24 cellular contexts compared by ENCODE assay signal in the genomic region with DNA sequence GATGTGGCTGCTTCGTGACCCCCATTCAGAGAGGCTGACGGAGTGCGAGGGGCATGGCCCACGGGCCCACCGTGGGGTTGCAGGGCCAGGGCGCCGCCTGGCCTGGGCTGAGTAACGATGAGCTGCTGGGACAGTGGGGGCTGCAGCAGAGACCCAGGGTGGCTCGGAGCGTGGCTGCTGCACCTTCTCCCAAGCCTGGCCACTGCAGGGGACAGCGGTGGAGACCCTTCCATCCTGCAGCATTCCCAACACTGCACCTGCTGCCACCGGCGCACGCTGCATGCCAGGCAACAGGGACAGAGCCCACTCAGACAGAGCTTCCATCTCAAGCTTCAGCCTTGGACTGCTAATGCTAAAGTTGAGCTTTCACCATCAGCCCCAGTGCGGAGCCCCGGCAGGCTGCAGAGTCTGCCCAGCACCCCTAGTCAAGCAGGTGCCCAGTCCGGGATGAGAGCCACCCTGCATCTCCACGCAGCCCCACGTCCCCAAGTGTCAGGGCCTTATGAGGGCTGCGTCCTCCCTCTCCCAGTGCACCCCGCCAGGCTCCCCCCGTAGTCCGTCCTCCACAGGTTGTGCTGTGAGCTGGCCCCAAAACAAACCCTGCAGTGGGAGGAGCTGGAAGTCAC.
"Had no signal": no experiment of that assay in that cellular context is flagged by ENCODE, and none has a peak within 500 bp of the region (broad histone marks: within the 10 kb centered on the region; RNA-seq: fewer than 3 reads in every experiment).

No MANE protein-coding gene starts in this region.

- H3K4me3 ChIP-seq: body of pancreas, cardiac muscle cell, lung, ovary, prostate gland, testis had no signal

- H3K4me1 ChIP-seq: foreskin keratinocyte had no signal

- H3K27me3 Mint-ChIP-seq: dendritic cell treated with granulocyte-macrophage colony-stimulating factor and Interleukin-4, amounts not matched to agents 40 ng/mL and 50 ng/mL, for 4 days had no signal

- H3K27ac ChIP-seq: body of pancreas, cardiac muscle cell, foreskin keratinocyte, ovary, prostate gland, testis had no signal

- H3K9me3 Mint-ChIP-seq: activated B cell treated with CpG ODN at 0.5 μM for 24 hours; activated T-cell treated with anti-CD3 and anti-CD28 coated beads, Interleukin-2, amount 50 U/mL, for 4 hours; activated T-helper 2 cell treated with anti-CD3 and anti-CD28 coated beads, Interferon-gamma antibody, Interleukin-2, Interleukin-4, amounts not matched to agents 10 μg/mL and 5 μg/mL and 100 μg/mL, durations not matched to agents 14 hours and 24 hours and 36 hours; dendritic cell treated with granulocyte-macrophage colony-stimulating factor and Interleukin-4, amounts not matched to agents 40 ng/mL and 50 ng/mL, for 4 days; mesothelial cell of epicardium had no signal

- H3K36me3 Mint-ChIP-seq: activated naive CD4-positive, alpha-beta T cell treated with anti-CD3 and anti-CD28 coated beads, Interleukin-2, amount 10 ng/mL, durations not matched to agents 7 days and 5 days; mesothelial cell of epicardium; naive thymus-derived CD8-positive, alpha-beta T cell had no signal

- DNase-seq: activated B cell treated with CpG ODN at 0.5 μM for 24 hours; activated CD4-positive, alpha-beta T cell treated with anti-CD3 and anti-CD28 coated beads for 36 hours; activated CD4-positive, alpha-beta T cell treated with anti-CD3 and anti-CD28 coated beads, Interleukin-2, amount 50 U/mL, for 4 hours; activated CD8-positive, alpha-beta memory T cell treated with anti-CD3 and anti-CD28 coated beads, Interleukin-2, amount 50 U/mL, for 48 hours; activated naive CD4-positive, alpha-beta T cell treated with anti-CD3 and anti-CD28 coated beads, Interleukin-2, amount 10 ng/mL, durations not matched to agents 7 days and 5 days; activated T-cell treated with anti-CD3 and anti-CD28 coated beads, Interleukin-2, amount 50 U/mL, for 4 hours; anterior cingulate cortex; body of pancreas; effector CD8-positive, alpha-beta T cell; foreskin keratinocyte; naive thymus-derived CD8-positive, alpha-beta T cell; stimulated activated CD4-positive, alpha-beta T cell treated with anti-CD3 and anti-CD28 coated beads, Interleukin-4, amount 100 ng/mL, for 24 hours; SW 1271; T-helper 17 cell; testis; trophoblast cell had no signal

- H3K27me3 ChIP-seq: body of pancreas, cardiac muscle cell, foreskin keratinocyte, ovary, testis had no signal

- H3K27ac Mint-ChIP-seq: activated B cell treated with CpG ODN at 0.5 μM for 24 hours; activated CD4-positive, alpha-beta T cell treated with anti-CD3 and anti-CD28 coated beads for 36 hours; activated naive CD4-positive, alpha-beta T cell treated with anti-CD3 and anti-CD28 coated beads, Interleukin-2, amount 10 ng/mL, durations not matched to agents 7 days and 5 days; activated T-helper 2 cell treated with anti-CD3 and anti-CD28 coated beads, Interferon-gamma antibody, Interleukin-2, Interleukin-4, amounts not matched to agents 10 μg/mL and 5 μg/mL and 100 μg/mL, durations not matched to agents 14 hours and 24 hours and 36 hours; dendritic cell treated with granulocyte-macrophage colony-stimulating factor and Interleukin-4, amounts not matched to agents 40 ng/mL and 50 ng/mL, for 4 days; mesothelial cell of epicardium had no signal

- ATAC-seq: activated CD4-positive, alpha-beta T cell treated with anti-CD3 and anti-CD28 coated beads for 36 hours; body of pancreas; foreskin keratinocyte; left lobe of liver; naive thymus-derived CD8-positive, alpha-beta T cell; T-helper 17 cell had no signal

- H3K4me1 Mint-ChIP-seq: activated CD4-positive, alpha-beta T cell treated with anti-CD3 and anti-CD28 coated beads for 36 hours; activated naive CD4-positive, alpha-beta T cell treated with anti-CD3 and anti-CD28 coated beads, Interleukin-2, amount 10 ng/mL, durations not matched to agents 7 days and 5 days; mesothelial cell of epicardium; T-helper 17 cell had no signal

- H3K4me3 Mint-ChIP-seq: activated B cell treated with CpG ODN at 0.5 μM for 24 hours; activated CD4-positive, alpha-beta T cell treated with anti-CD3 and anti-CD28 coated beads for 36 hours; activated naive CD4-positive, alpha-beta T cell treated with anti-CD3 and anti-CD28 coated beads, Interleukin-2, amount 10 ng/mL, durations not matched to agents 7 days and 5 days; activated T-cell treated with anti-CD3 and anti-CD28 coated beads, Interleukin-2, amount 50 U/mL, for 4 hours; dendritic cell treated with granulocyte-macrophage colony-stimulating factor and Interleukin-4, amounts not matched to agents 40 ng/mL and 50 ng/mL, for 4 days; mesothelial cell of epicardium; T-helper 17 cell had no signal

- H3K9me3 ChIP-seq: body of pancreas, ovary, prostate gland, testis had no signal

- H3K36me3 ChIP-seq: cardiac muscle cell, ovary, prostate gland had no signal
